In genomic region chr5:142757564-142757963, GRCh38 we compare ENCODE assay signal across 20 cellular contexts. TPM values are rescaled to one million over a fixed set of nuclear protein-coding genes. Genes with fewer than 3 reads are reported as not detected.
DNase-seq lines count a peak whose midpoint lies in the region; ATAC-seq, FAIRE-seq and TF ChIP-seq lines count a peak whose summit lies in the region.
"Had no signal": no experiment of that assay in that cellular context is flagged by ENCODE, and none has a peak within 500 bp of the region (broad histone marks: within the 10 kb centered on the region; RNA-seq: fewer than 3 reads in every experiment).

No MANE protein-coding gene starts in this region.

- peaks cover 0 to 2% (median 0%) of the 10 kb centered on the region in 8 donors for H3K9me3 Mint-ChIP-seq in CD4-positive, alpha-beta memory T cell
- no peaks in the 10 kb centered on the region for H3K9me3 Mint-ChIP-seq in natural killer cell treated with Interleukin-12 subunit alpha and Interleukin-12 subunit beta and Interleukin-15 and Interleukin-18, amount 100 ng/mL, for 72 hours

- RAD21 ChIA-PET in GM12878 (lab: Charles Lee; ENCODE audit: unreplicated experiment): no interaction called here

- H4K20me1 ChIP-seq in GM12878 (ENCODE audit: control insufficient read depth, insufficient read depth): no peaks in the 10 kb centered on the region

- H3K9me3 ChIP-seq in CD4-positive, alpha-beta memory T cell (ENCODE audit: control insufficient read depth in 1 of 2, low read length in 2 of 2): no peaks in the 10 kb centered on the region
- no peaks in the 10 kb centered on the region for H3K9me3 ChIP-seq in GM12878 (replicated peaks; ENCODE audit: control insufficient read depth, insufficient read depth, low read length)
- H3K9me3 ChIP-seq in transverse colon: no peaks in the 10 kb centered on the region

- CTCF ChIA-PET in CD4-positive, alpha-beta memory T cell (lab: Charles Lee; ENCODE audit: partially characterized antibody): interaction anchor here (0.9 to 1.3 kb wide), 2 partner anchors 9 to 22 kb away, joined by 3 to 5 read pairs; no protein-coding TSS in a partner anchor
- CTCF ChIA-PET in GM12878 (lab: Yijun Ruan, JAX): no interaction called here

- peak overlapping the region in 5 of 8 donors; percentile 2 to 65 (median 44) for H3K4me3 Mint-ChIP-seq in CD4-positive, alpha-beta memory T cell
- peak overlapping the region; percentile 13 for H3K4me3 Mint-ChIP-seq in natural killer cell treated with Interleukin-12 subunit alpha and Interleukin-12 subunit beta and Interleukin-15 and Interleukin-18, amount 100 ng/mL, for 72 hours
- H3K4me3 Mint-ChIP-seq: B cell had no signal

- in situ Hi-C loops in GM12878 (cut with MboI) (no loop called here), transverse colon (cut with MboI; ENCODE audit: low pct_ligation_motif_present in 1 of 4, low pct_unique_long_range_greater_than_20kb in 1 of 4, low sequenced_read_pairs in 3 of 4) (loop anchor here in 3 of 4 donors (10.0 kb wide), 3 partner anchors 107 to 127 kb away; no protein-coding TSS in a partner anchor)

- H3K9ac ChIP-seq in GM12878 (ENCODE audit: control insufficient read depth, insufficient read depth, low read length): no peak overlapping the region

- H3K4me1 Mint-ChIP-seq in CD4-positive, alpha-beta memory T cell: peaks cover 0 to 7% (median 3%) of the 10 kb centered on the region in 4 donors
- peaks cover 21 to 23% of the 10 kb centered on the region in 2 donors for H3K4me1 Mint-ChIP-seq in natural killer cell treated with Interleukin-12 subunit alpha and Interleukin-12 subunit beta and Interleukin-15 and Interleukin-18, amount 100 ng/mL, for 72 hours (ENCODE audit: low read depth in 2 of 2)
- H3K4me1 Mint-ChIP-seq: B cell had no signal

- FAIRE-seq in GM12878 (lab: Jason Lieb, UNC): no peak
- FAIRE-seq: GM19239 had no signal

- no TSS peak for BruUV-seq in GM12878 (replicated peaks; lab: Mats Ljungman, UMichigan)

- peaks cover 0 to 4% of the 10 kb centered on the region in 2 donors for H3K27me3 Mint-ChIP-seq in CD4-positive, alpha-beta memory T cell
- no peaks in the 10 kb centered on the region for H3K27me3 Mint-ChIP-seq in natural killer cell treated with Interleukin-12 subunit alpha and Interleukin-12 subunit beta and Interleukin-15 and Interleukin-18, amount 100 ng/mL, for 72 hours

- H2AFZ ChIP-seq in GM12878 (ENCODE audit: control insufficient read depth, low read depth, low read length): no peak overlapping the region

- TF ChIP-seq CTCF in HL-60 (IDR thresholded peaks at IDR 0.05; ENCODE audit: insufficient read depth, low read length) (no peak), GM12878 (IDR thresholded peaks at IDR 0.05 in 2 of 3, conservative IDR thresholded peaks at IDR 0.05 in 1 of 3; ENCODE audit: control insufficient read depth in 2 of 3, extremely low read depth in 1 of 3, insufficient read depth in 1 of 3, low read depth in 3 of 3, low read length in 3 of 3) (no peak), transverse colon (IDR thresholded peaks at IDR 0.05) (no peak)

- TF ChIP-seq EP300 in GM12878 (IDR thresholded peaks at IDR 0.05; ENCODE audit: borderline replicate concordance in 1 of 2, control insufficient read depth in 1 of 2, low read depth in 2 of 2, low read length in 2 of 2) (no peak), transverse colon (IDR thresholded peaks at IDR 0.05; ENCODE audit: low read depth) (no peak)

- no peaks in the 10 kb centered on the region for H3K36me3 Mint-ChIP-seq in CD4-positive, alpha-beta memory T cell
- H3K36me3 Mint-ChIP-seq in natural killer cell treated with Interleukin-12 subunit alpha and Interleukin-12 subunit beta and Interleukin-15 and Interleukin-18, amount 100 ng/mL, for 72 hours: no peaks in the 10 kb centered on the region

- H3K4me3 ChIP-seq in CD4-positive, alpha-beta memory T cell (ENCODE audit: low read length in 2 of 2): no peak overlapping the region
- no peak overlapping the region for H3K4me3 ChIP-seq in HL-60 (replicated peaks; ENCODE audit: insufficient read depth, low read length)
- H3K4me3 ChIP-seq in GM12878: no peak overlapping the region
- H3K4me3 ChIP-seq in transverse colon: no peak overlapping the region

- H3K27ac Mint-ChIP-seq in CD4-positive, alpha-beta memory T cell: peak overlapping the region in 2 of 7 donors; percentile 2 to 24
- H3K27ac Mint-ChIP-seq in natural killer cell treated with Interleukin-12 subunit alpha and Interleukin-12 subunit beta and Interleukin-15 and Interleukin-18, amount 100 ng/mL, for 72 hours: peak overlapping the region in 1 of 2 donors; percentile 29
- H3K27ac Mint-ChIP-seq: B cell had no signal

- peak; percentile 55 for ATAC-seq in GM12878
- ATAC-seq in natural killer cell treated with Interleukin-12 subunit alpha and Interleukin-12 subunit beta and Interleukin-15 and Interleukin-18, amount 100 ng/mL, for 72 hours: peak; percentile 51 to 56

- WGBS in GM12878 (ENCODE audit: insufficient coverage, insufficient replicate concordance, low lambda C conversion rate, missing lambda C conversion rate): 8% methylated on average over 4 of the region's 4 CpGs
- 76 to 82% methylated on average over 2 to 4 of the region's 4 CpGs for WGBS in transverse colon (ENCODE audit: low coverage in 1 of 2), 2 donors

- no peaks in the 10 kb centered on the region for H3K36me3 ChIP-seq in CD4-positive, alpha-beta memory T cell (ENCODE audit: insufficient read depth, low read length)
- H3K36me3 ChIP-seq in GM12878 (ENCODE audit: control insufficient read depth in 2 of 2, insufficient read depth in 2 of 2, low read length in 1 of 2) (no peaks in the 10 kb centered on the region), transverse colon (no peaks in the 10 kb centered on the region)

- H3K4me1 ChIP-seq in CD4-positive, alpha-beta memory T cell (ENCODE audit: insufficient read depth, low read length): no peaks in the 10 kb centered on the region
- H3K4me1 ChIP-seq in GM12878 (ENCODE audit: control insufficient read depth, insufficient read depth, low read length) (no peaks in the 10 kb centered on the region), transverse colon (peaks cover 6 to 14% (median 7%) of the 10 kb centered on the region in 4 donors)

- intact Hi-C loops in CD4-positive, alpha-beta memory T cell (cut with micrococcal nuclease): no loop called here
- intact Hi-C loops in GM12878 (cut with micrococcal nuclease; ENCODE audit: unreplicated experiment) (no loop called here), transverse colon (cut with DNase I; ENCODE audit: low total_unique reads) (no loop called here)

- no peak overlapping the region for H3K4me2 ChIP-seq in GM12878 (ENCODE audit: control insufficient read depth, insufficient read depth)

- TF ChIP-seq POLR2A in GM12878 (IDR thresholded peaks at IDR 0.05; ENCODE audit: low read depth, low read length): no peak
- no peak for TF ChIP-seq POLR2A in transverse colon (IDR thresholded peaks at IDR 0.05)

- no peak for DNase-seq in CD4-positive, alpha-beta memory T cell
- DNase-seq in HL-60 (ENCODE audit: low read depth in 1 of 2, low spot score in 1 of 2) (no peak), GM12878 (ENCODE audit: low read depth, low spot score) (no peak), transverse colon (no peak), NCI-H146 treated with DMSO at 0.1 percent for 48 hours (lab: John Stamatoyannopoulos, UW; ENCODE audit: unreplicated experiment) (no peak), NCI-H1417 treated with DMSO at 0.1 percent for 48 hours (lab: John Stamatoyannopoulos, UW) (no peak)
- no peak for DNase-seq in natural killer cell treated with Interleukin-12 subunit alpha and Interleukin-12 subunit beta and Interleukin-15 and Interleukin-18, amount 100 ng/mL, for 72 hours (ENCODE audit: low spot score)
- DNase-seq: DMS153, DND-41, KBM-7, NCI-H1105 treated with DMSO at 0.1 percent for 48 hours, NCI-H1694 treated with DMSO at 0.1 percent for 48 hours, NCI-H2081, NCI-H2227 treated with DMSO at 0.1 percent for 48 hours, NCI-H526 treated with DMSO at 0.1 percent for 48 hours, Right ventricle myocardium superior, RPMI8226 had no signal

- no peak for TF ChIP-seq RAD21 in GM12878 (IDR thresholded peaks at IDR 0.05; ENCODE audit: insufficient read depth, low read depth, low read length)

- SMC1A ChIA-PET in GM12878 (lab: Charles Lee; ENCODE audit: uncharacterized antibody, unreplicated experiment): no interaction called here

- no peaks in the 10 kb centered on the region for H3K79me2 ChIP-seq in GM12878 (ENCODE audit: control insufficient read depth, insufficient read depth, low read length)

- no peaks in the 10 kb centered on the region for H3K27me3 ChIP-seq in CD4-positive, alpha-beta memory T cell (ENCODE audit: insufficient read depth, low read length)
- H3K27me3 ChIP-seq in HL-60 (ENCODE audit: insufficient read depth, poor library complexity, severe bottlenecking): no peaks in the 10 kb centered on the region
- H3K27me3 ChIP-seq in GM12878 (replicated peaks in 1 of 2; ENCODE audit: control insufficient read depth in 2 of 2, insufficient read depth in 2 of 2, low read length in 1 of 2): no peaks in the 10 kb centered on the region; a peak in 2 of 4 replicates
- no peaks in the 10 kb centered on the region for H3K27me3 ChIP-seq in transverse colon

- POLR2A ChIA-PET in CD4-positive, alpha-beta memory T cell (lab: Charles Lee; ENCODE audit: partially characterized antibody): interaction anchor here (1.8 kb wide), 1 partner anchor 12 kb away, joined by 5 read pairs; the partner anchor contains the start of gene ARHGAP26
- POLR2A ChIA-PET in GM12878 (lab: Charles Lee): no interaction called here

- no peak overlapping the region for H3K27ac ChIP-seq in CD4-positive, alpha-beta memory T cell (ENCODE audit: low read depth, low read length)
- peak overlapping the region; percentile 33; the same call in 1 of the 2 replicates for H3K27ac ChIP-seq in HL-60 (replicated peaks)
- no peak overlapping the region for H3K27ac ChIP-seq in GM12878 (ENCODE audit: control insufficient read depth, insufficient read depth)
- H3K27ac ChIP-seq in transverse colon: no peak overlapping the region
- H3K27ac ChIP-seq: C4-2B had no signal

RNA-seq across cellular contexts. Expression of gene ARHGAP26, which starts 12.6 kb away (rescaled TPM):
- total RNA-seq in CD4-positive, alpha-beta memory T cell: 10 to 100 TPM; 22.6 to 22.7 TPM
- 10 to 100 TPM in 1 of 2 donors, 1 to 10 TPM in 1; 2.0 to 11.9 TPM for polyA plus RNA-seq in CD4-positive, alpha-beta memory T cell
- 84.5 and 89.8 TPM in 2 replicates for total RNA-seq in GM12878 (2013; cell fraction: nucleolus; rRNA removed)
- total RNA-seq in GM12878 (2014; rRNA removed) (17.4 and 17.8 TPM in 2 replicates), GM12878 (2014; rRNA removed; fragmentation: Illumina TruSeq; extraction: Trizol) (17.4 and 19.3 TPM in 2 replicates), GM12878 (2021) (16.5 and 22.6 TPM in 2 replicates), transverse colon (10 to 100 TPM; 61.0 to 76.7 (median 61.2) TPM)
- 5.5 TPM for polyA plus RNA-seq in GM12878 (2011; ENCODE audit: low read depth)
- polyA plus RNA-seq in GM12878 (2011; rRNA removed) (40.0 and 41.5 TPM in 2 replicates), GM12878 (2014; fragmentation: Illumina TruSeq; extraction: Trizol) (18.2 and 19.4 TPM in 2 replicates), GM12878 (2014; fragmentation: Nextera tagmentation; extraction: Ambion mirVana) (1 to 10 TPM; 9.4 to 9.8 TPM), GM12878 (2014; rRNA removed) (9.5 and 10.2 TPM in 2 replicates), GM12878 (2016; fragmentation: Nextera tagmentation; extraction: Ambion mirVana) (10 to 100 TPM; 22.5 to 24.3 TPM)
- polyA plus RNA-seq in GM12878 (2011; cell fraction: cytosol; rRNA removed): 35.6 and 39.3 TPM in 2 replicates
- polyA plus RNA-seq in GM12878 (2011; cell fraction: nucleus; rRNA removed): 62.4 and 90.1 TPM in 2 replicates
- 7.6 and 12.2 TPM in 2 replicates for polyA plus RNA-seq in GM12878 (2012)
- polyA minus RNA-seq in GM12878 (2011; rRNA and poly(A)+ RNA removed): 119 and 147 TPM in 2 replicates
- polyA minus RNA-seq in GM12878 (2011; cell fraction: cytosol; rRNA and poly(A)+ RNA removed): 18.4 and 29.0 TPM in 2 replicates
- 255 and 393 TPM in 2 replicates for polyA minus RNA-seq in GM12878 (2011; cell fraction: nucleus; rRNA and poly(A)+ RNA removed)
- 100 to 1,000 TPM; 109 to 110 TPM for total RNA-seq in natural killer cell treated with Interleukin-12 subunit alpha and Interleukin-12 subunit beta and Interleukin-15 and Interleukin-18, amount 100 ng/mL, for 72 hours
